ENCODE assay signal across 10 cellular contexts in the genomic region with DNA sequence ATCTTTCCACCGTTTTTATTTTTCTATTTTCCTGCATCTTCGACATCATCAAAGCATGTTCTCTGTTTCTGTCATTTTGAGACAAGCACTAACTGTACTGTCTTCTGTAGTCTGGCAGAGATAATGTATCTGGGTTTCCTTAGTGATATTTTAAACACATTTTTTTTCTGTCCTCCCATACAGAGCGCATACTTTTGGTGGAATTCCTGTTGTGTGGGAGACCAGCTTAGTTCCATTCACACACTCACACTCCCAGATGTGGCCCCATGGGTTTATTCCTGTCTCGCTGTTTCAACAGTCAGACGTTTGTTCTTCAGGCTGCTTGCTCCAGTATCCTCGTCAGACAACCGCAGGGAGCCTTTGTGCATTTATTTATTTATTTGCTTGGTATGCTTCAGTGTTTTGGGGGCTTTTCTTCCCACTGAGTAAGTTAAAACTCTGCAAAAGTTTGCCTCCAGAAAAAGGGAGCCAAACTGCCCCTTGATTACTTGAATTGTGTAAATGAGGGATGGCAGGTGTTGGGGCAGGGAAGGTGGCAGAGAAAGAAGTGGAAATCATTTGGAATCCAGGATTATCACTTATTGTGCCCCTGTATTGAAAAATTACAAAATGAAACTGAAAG.
DNase-seq lines count a peak whose midpoint lies in the region; ATAC-seq lines count a peak whose summit lies in the region.
"Had no signal": no experiment of that assay in that cellular context is flagged by ENCODE, and none has a peak within 500 bp of the region (broad histone marks: within the 10 kb centered on the region; RNA-seq: fewer than 3 reads in every experiment).

No MANE protein-coding gene starts in this region.

- H3K27ac Mint-ChIP-seq in activated CD4-positive, alpha-beta T cell treated with anti-CD3 and anti-CD28 coated beads, Interleukin-2, amount 10 ng/mL, durations not matched to agents 7 days and 5 days = peak overlapping the region; percentile 28
- H3K27ac Mint-ChIP-seq in activated CD4-positive, alpha-beta T cell treated with anti-CD3 and anti-CD28 coated beads for 36 hours = no peak overlapping the region

- H3K36me3 Mint-ChIP-seq in activated CD4-positive, alpha-beta T cell treated with anti-CD3 and anti-CD28 coated beads, Interleukin-2, amount 10 ng/mL, durations not matched to agents 7 days and 5 days (ENCODE audit: low read depth) = no peaks in the 10 kb centered on the region
- no peaks in the 10 kb centered on the region for H3K36me3 Mint-ChIP-seq in activated CD4-positive, alpha-beta T cell treated with anti-CD3 and anti-CD28 coated beads for 36 hours (ENCODE audit: low read depth)

- H3K27me3 ChIP-seq in muscle layer of colon (ENCODE audit: control insufficient read depth in 1 of 2, insufficient read depth in 2 of 2, low read length in 2 of 2) (no peaks in the 10 kb centered on the region), aorta (ENCODE audit: control insufficient read depth in 1 of 2, insufficient read depth in 2 of 2, low read length in 1 of 2) (no peaks in the 10 kb centered on the region)

- ATAC-seq in activated CD4-positive, alpha-beta T cell treated with anti-CD3 and anti-CD28 coated beads for 36 hours = no peak
- peak; percentile 73 for ATAC-seq in aorta (ENCODE audit: low FRiP score)
- no peak for ATAC-seq in HG03520 (IDR thresholded peaks at IDR 0.05; ENCODE audit: unreplicated experiment)
- ATAC-seq in HG03095 (IDR thresholded peaks at IDR 0.05; ENCODE audit: unreplicated experiment) = no peak

- H3K4me1 ChIP-seq in muscle layer of colon (ENCODE audit: insufficient read depth, low read length) (peaks cover 44% of the 10 kb centered on the region), aorta (ENCODE audit: control insufficient read depth in 1 of 2, insufficient read depth in 2 of 2, low read length in 2 of 2) (peaks cover 0 to 3% of the 10 kb centered on the region in 2 donors)

- H3K9ac ChIP-seq in muscle layer of colon (ENCODE audit: low read length) = peak overlapping the region; percentile 7

- H3K27ac ChIP-seq in epithelial cell of prostate (peak overlapping the region; percentile 85), muscle layer of colon (ENCODE audit: low read depth, low read length) (peak overlapping the region; percentile 83), aorta (ENCODE audit: low read depth in 1 of 2, low read length in 2 of 2) (peak overlapping the region; percentile 96 to 99)

- intact Hi-C loops in activated CD4-positive, alpha-beta T cell treated with anti-CD3 and anti-CD28 coated beads for 36 hours (cut with DNase I, micrococcal nuclease) = loop anchor here (2.0 to 10.0 kb wide), 2 partner anchors 107 to 415 kb away; no protein-coding TSS in a partner anchor
- intact Hi-C loops in aorta (cut with DNase I) = loop anchor here (2.0 to 10.0 kb wide), 10 partner anchors 40 to 1047 kb away; a partner anchor contains a TSS

- H3K36me3 ChIP-seq in muscle layer of colon (ENCODE audit: insufficient read depth, low read length) = no peaks in the 10 kb centered on the region
- no peaks in the 10 kb centered on the region for H3K36me3 ChIP-seq in aorta (ENCODE audit: control insufficient read depth in 1 of 2, insufficient read depth in 2 of 2, low read length in 1 of 2)

- H3K9me3 ChIP-seq in muscle layer of colon (ENCODE audit: low read length) (no peaks in the 10 kb centered on the region), aorta (ENCODE audit: control insufficient read depth, low read length) (no peaks in the 10 kb centered on the region)

- CTCF ChIA-PET in activated CD4-positive, alpha-beta T cell treated with anti-CD3 and anti-CD28 coated beads, Interleukin-2, amount 10 ng/mL, durations not matched to agents 7 days and 5 days (lab: Charles Lee) = interaction anchor here (1.0 kb wide), 1 partner anchor 12 kb away, joined by 3 read pairs; no protein-coding TSS in a partner anchor
- CTCF ChIA-PET in activated CD4-positive, alpha-beta T cell treated with anti-CD3 and anti-CD28 coated beads for 36 hours (lab: Charles Lee) = no interaction called here

- POLR2A ChIA-PET in activated CD4-positive, alpha-beta T cell treated with anti-CD3 and anti-CD28 coated beads, Interleukin-2, amount 10 ng/mL, durations not matched to agents 7 days and 5 days (lab: Charles Lee) = no interaction called here
- POLR2A ChIA-PET in activated CD4-positive, alpha-beta T cell treated with anti-CD3 and anti-CD28 coated beads for 36 hours (lab: Charles Lee) = no interaction called here

- H3K4me3 ChIP-seq in muscle layer of colon (ENCODE audit: low read depth in 1 of 2, low read length in 2 of 2) (peak overlapping the region; percentile 34 to 44), aorta (ENCODE audit: low read length in 2 of 2) (peak overlapping the region; percentile 67 to 90)
- H3K4me3 ChIP-seq: A549 had no signal

- no peak overlapping the region for H3K4me3 Mint-ChIP-seq in activated CD4-positive, alpha-beta T cell treated with anti-CD3 and anti-CD28 coated beads, Interleukin-2, amount 10 ng/mL, durations not matched to agents 7 days and 5 days
- no peak overlapping the region for H3K4me3 Mint-ChIP-seq in activated CD4-positive, alpha-beta T cell treated with anti-CD3 and anti-CD28 coated beads for 36 hours

- peaks cover 7% of the 10 kb centered on the region for H3K27me3 Mint-ChIP-seq in activated CD4-positive, alpha-beta T cell treated with anti-CD3 and anti-CD28 coated beads, Interleukin-2, amount 10 ng/mL, durations not matched to agents 7 days and 5 days
- H3K27me3 Mint-ChIP-seq in activated CD4-positive, alpha-beta T cell treated with anti-CD3 and anti-CD28 coated beads for 36 hours = no peaks in the 10 kb centered on the region

- 4 to 5% methylated on average over 7 of the region's 7 CpGs for WGBS in aorta, 2 donors

- peaks cover 5% of the 10 kb centered on the region for H3K9me3 Mint-ChIP-seq in activated CD4-positive, alpha-beta T cell treated with anti-CD3 and anti-CD28 coated beads, Interleukin-2, amount 10 ng/mL, durations not matched to agents 7 days and 5 days
- H3K9me3 Mint-ChIP-seq in activated CD4-positive, alpha-beta T cell treated with anti-CD3 and anti-CD28 coated beads for 36 hours (ENCODE audit: low read depth) = no peaks in the 10 kb centered on the region

- no peak for DNase-seq in activated CD4-positive, alpha-beta T cell treated with anti-CD3 and anti-CD28 coated beads, Interleukin-2, amount 10 ng/mL, durations not matched to agents 7 days and 5 days
- DNase-seq in activated CD4-positive, alpha-beta T cell treated with anti-CD3 and anti-CD28 coated beads for 36 hours = no peak
- no peak for DNase-seq in epithelial cell of prostate (ENCODE audit: low read depth, low spot score)
- no peak for DNase-seq in aorta
- no peak for DNase-seq in CD1c-positive myeloid dendritic cell (ENCODE audit: extremely low spot score)
- DNase-seq: T-helper 1 cell had no signal

- H3K4me1 Mint-ChIP-seq in activated CD4-positive, alpha-beta T cell treated with anti-CD3 and anti-CD28 coated beads, Interleukin-2, amount 10 ng/mL, durations not matched to agents 7 days and 5 days = peaks cover 29% of the 10 kb centered on the region
- peaks cover 35% of the 10 kb centered on the region for H3K4me1 Mint-ChIP-seq in activated CD4-positive, alpha-beta T cell treated with anti-CD3 and anti-CD28 coated beads for 36 hours
